Comparison of ENCODE assay signal across 13 cellular contexts in the genomic region with DNA sequence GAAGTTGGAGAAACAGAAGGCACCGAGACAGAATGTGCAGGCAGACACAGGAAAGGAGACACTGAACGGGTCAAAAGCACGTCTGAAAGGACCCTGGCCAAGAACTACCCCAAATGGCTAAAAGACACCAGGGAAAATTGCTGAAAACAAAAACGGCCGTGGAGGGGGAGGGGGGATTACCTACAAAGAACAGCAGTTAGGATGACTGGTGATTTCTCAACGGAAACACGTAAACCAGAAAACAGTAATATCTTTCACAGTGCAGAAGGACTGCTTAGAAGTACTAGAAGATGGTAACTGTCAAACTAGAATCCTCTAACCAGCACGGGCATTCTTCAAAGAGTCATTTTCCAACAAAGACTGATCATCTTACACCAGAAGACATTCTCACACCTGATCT.
A peak's percentile ranks its signal among the peaks of the same experiment; 100 is the strongest.
DNase-seq lines count a peak whose midpoint lies in the region; ATAC-seq and TF ChIP-seq lines count a peak whose summit lies in the region.
"Had no signal": no experiment of that assay in that cellular context is flagged by ENCODE, and none has a peak within 500 bp of the region (broad histone marks: within the 10 kb centered on the region; RNA-seq: fewer than 3 reads in every experiment).

No MANE protein-coding gene starts in this region.

- peaks cover 68% of the 10 kb centered on the region for H3K4me1 ChIP-seq in CD4-positive, CD25-positive, alpha-beta regulatory T cell (ENCODE audit: control insufficient read depth, insufficient read depth, low read length, poor library complexity, severe bottlenecking)
- peaks cover 35 to 74% of the 10 kb centered on the region in 2 experiments for H3K4me1 ChIP-seq in HCT116 (ENCODE audit: control insufficient read depth in 1 of 2, insufficient read depth in 2 of 2, low read length in 2 of 2)
- H3K4me1 ChIP-seq in left lung: peaks cover 0 to 92% of the 10 kb centered on the region in 2 donors

- H3K4me1 Mint-ChIP-seq in CD4-positive, CD25-positive, alpha-beta regulatory T cell: peaks cover 41 to 94% (median 73%) of the 10 kb centered on the region in 4 donors
- peaks cover 62 to 72% of the 10 kb centered on the region in 2 donors for H3K4me1 Mint-ChIP-seq in natural killer cell treated with Interleukin-12 subunit alpha and Interleukin-12 subunit beta and Interleukin-15 and Interleukin-18, amount 100 ng/mL, for 72 hours (ENCODE audit: low read depth in 2 of 2)

- no peak overlapping the region for H2AFZ ChIP-seq in HCT116 (ENCODE audit: low read depth, low read length, poor library complexity, severe bottlenecking)

- peaks cover 61% of the 10 kb centered on the region for H3K79me2 ChIP-seq in HCT116 (ENCODE audit: insufficient read depth, low read length)

- H3K9ac ChIP-seq in HCT116 (ENCODE audit: low read length): peak overlapping the region; percentile 50; the same call in 1 of the 2 replicates
- H3K9ac ChIP-seq: BLaER1 had no signal

- H3K36me3 Mint-ChIP-seq in CD4-positive, CD25-positive, alpha-beta regulatory T cell: peaks cover 23% of the 10 kb centered on the region
- peaks cover 0 to 19% of the 10 kb centered on the region in 2 donors for H3K36me3 Mint-ChIP-seq in activated naive CD4-positive, alpha-beta T cell treated with anti-CD3 and anti-CD28 coated beads, Interleukin-2, amount 50 U/mL, for 72 hours
- peaks cover 8% of the 10 kb centered on the region for H3K36me3 Mint-ChIP-seq in natural killer cell treated with Interleukin-12 subunit alpha and Interleukin-12 subunit beta and Interleukin-15 and Interleukin-18, amount 100 ng/mL, for 72 hours

- H3K4me2 ChIP-seq in HCT116 (ENCODE audit: low read length): peak overlapping the region; percentile 69

- peak overlapping the region; percentile 78 to 84 (median 81) for H3K4me3 Mint-ChIP-seq in CD4-positive, CD25-positive, alpha-beta regulatory T cell
- H3K4me3 Mint-ChIP-seq in natural killer cell treated with Interleukin-12 subunit alpha and Interleukin-12 subunit beta and Interleukin-15 and Interleukin-18, amount 100 ng/mL, for 72 hours: peak overlapping the region; percentile 73
- H3K4me3 Mint-ChIP-seq: H9; stimulated activated memory B cell treated with anti-CD40 and anti-IgM and Interleukin-4, amounts not matched to agents 10 μg/mL and 1 μg/mL and 100 μg/mL, for 72 hours had no signal

- H3K27me3 Mint-ChIP-seq in CD4-positive, CD25-positive, alpha-beta regulatory T cell: no peaks in the 10 kb centered on the region
- H3K27me3 Mint-ChIP-seq in natural killer cell treated with Interleukin-12 subunit alpha and Interleukin-12 subunit beta and Interleukin-15 and Interleukin-18, amount 100 ng/mL, for 72 hours: peaks cover 0 to 4% of the 10 kb centered on the region in 2 donors

- BruUV-seq in HCT116 (replicated peaks; lab: Mats Ljungman, UMichigan): no TSS peak

- CTCF ChIA-PET in HCT116 (lab: Charles Lee): no interaction called here

- peaks cover 0 to 14% (median 2%) of the 10 kb centered on the region in 7 donors for H3K9me3 Mint-ChIP-seq in CD4-positive, CD25-positive, alpha-beta regulatory T cell
- H3K9me3 Mint-ChIP-seq in activated naive CD4-positive, alpha-beta T cell treated with anti-CD3 and anti-CD28 coated beads, Interleukin-2, amount 50 U/mL, for 72 hours: peaks cover 0 to 4% of the 10 kb centered on the region in 2 donors
- peaks cover 4% of the 10 kb centered on the region for H3K9me3 Mint-ChIP-seq in natural killer cell treated with Interleukin-12 subunit alpha and Interleukin-12 subunit beta and Interleukin-15 and Interleukin-18, amount 100 ng/mL, for 72 hours

- H3K9me3 ChIP-seq in CD4-positive, CD25-positive, alpha-beta regulatory T cell (ENCODE audit: control insufficient read depth in 2 of 2, low read length in 2 of 2): peaks cover 0 to 3% of the 10 kb centered on the region in 2 experiments
- H3K9me3 ChIP-seq in HCT116 (ENCODE audit: control insufficient read depth in 1 of 2, insufficient read depth in 1 of 2, low read depth in 1 of 2, low read length in 2 of 2): no peaks in the 10 kb centered on the region
- no peaks in the 10 kb centered on the region for H3K9me3 ChIP-seq in left lung

- peak overlapping the region; percentile 83 for H3K4me3 ChIP-seq in CD4-positive, CD25-positive, alpha-beta regulatory T cell (ENCODE audit: low read depth, low read length)
- H3K4me3 ChIP-seq in HCT116 (replicated peaks in 1 of 2; ENCODE audit: low read depth in 1 of 2, low read length in 2 of 2) (no peak overlapping the region), left lung (no peak overlapping the region)
- H3K4me3 ChIP-seq: BLaER1 had no signal

- RAD21 ChIA-PET in HCT116 (lab: Charles Lee; ENCODE audit: low non-redundant PET in 1 of 2, low total read pairs in 2 of 2, uncharacterized antibody in 2 of 2, unreplicated experiment in 2 of 2): no interaction called here

- peak in 1 of 3 donors; percentile 60 for DNase-seq in CD4-positive, CD25-positive, alpha-beta regulatory T cell
- DNase-seq in HCT116 (ENCODE audit: low read depth, low spot score): no peak
- DNase-seq in activated naive CD4-positive, alpha-beta T cell treated with anti-CD3 and anti-CD28 coated beads, Interleukin-2, amount 50 U/mL, for 72 hours (ENCODE audit: low spot score in 2 of 2): no peak
- no peak for DNase-seq in natural killer cell treated with Interleukin-12 subunit alpha and Interleukin-12 subunit beta and Interleukin-15 and Interleukin-18, amount 100 ng/mL, for 72 hours (ENCODE audit: low spot score)
- DNase-seq in left lung: no peak
- DNase-seq in DMS79 (lab: John Stamatoyannopoulos, UW): no peak
- DNase-seq: aorta; H9; NCI-H2107; stimulated activated CD4-positive, alpha-beta T cell treated with anti-CD3 and anti-CD28 coated beads, Interleukin-2, amount 100 ng/mL, for 48 hours had no signal

- intact Hi-C loops in HCT116 (cut with micrococcal nuclease) (no loop called here), left lung (cut with DNase I) (no loop called here)

- no peak for ATAC-seq in CD4-positive, CD25-positive, alpha-beta regulatory T cell (ENCODE audit: low read depth in 2 of 2)
- ATAC-seq in HCT116 (no peak), left lung (no peak)
- ATAC-seq in activated naive CD4-positive, alpha-beta T cell treated with anti-CD3 and anti-CD28 coated beads, Interleukin-2, amount 50 U/mL, for 72 hours: peak; percentile 51 to 77
- ATAC-seq in natural killer cell treated with Interleukin-12 subunit alpha and Interleukin-12 subunit beta and Interleukin-15 and Interleukin-18, amount 100 ng/mL, for 72 hours: peak; percentile 59 to 63
- ATAC-seq in activated CD4-positive, CD25-positive, alpha-beta regulatory T cell treated with anti-CD3 and anti-CD28 coated beads, Interleukin-2, amount 50 U/mL, for 24 hours: no peak
- ATAC-seq: stimulated activated memory B cell treated with anti-CD40 and anti-IgM and Interleukin-4, amounts not matched to agents 10 μg/mL and 1 μg/mL and 100 μg/mL, for 72 hours had no signal

- no peaks in the 10 kb centered on the region for H4K20me1 ChIP-seq in HCT116 (ENCODE audit: insufficient read depth)

- POLR2A ChIA-PET in HCT116 (lab: Charles Lee): no interaction called here

- no peaks in the 10 kb centered on the region for H3K9me2 ChIP-seq in HCT116 (ENCODE audit: insufficient read depth)

- peaks cover 11% of the 10 kb centered on the region for H3K36me3 ChIP-seq in CD4-positive, CD25-positive, alpha-beta regulatory T cell (ENCODE audit: control insufficient read depth, insufficient read depth, low read length)
- H3K36me3 ChIP-seq in HCT116 (ENCODE audit: control insufficient read depth in 1 of 2, insufficient read depth in 2 of 2, low read length in 2 of 2) (no peaks in the 10 kb centered on the region), left lung (no peaks in the 10 kb centered on the region)

- TF ChIP-seq RAD21 in HCT116 (IDR thresholded peaks at IDR 0.05; ENCODE audit: low read depth): no peak

- TF ChIP-seq CTCF in HCT116 (IDR thresholded peaks at IDR 0.05 in 2 of 3, conservative IDR thresholded peaks at IDR 0.05 in 1 of 3; ENCODE audit: borderline replicate concordance in 1 of 3, insufficient read depth in 1 of 3, low read depth in 2 of 3, low read length in 2 of 3) (no peak), left lung (IDR thresholded peaks at IDR 0.05) (no peak)

- peak overlapping the region; percentile 84 to 91 (median 90) for H3K27ac Mint-ChIP-seq in CD4-positive, CD25-positive, alpha-beta regulatory T cell
- H3K27ac Mint-ChIP-seq in activated naive CD4-positive, alpha-beta T cell treated with anti-CD3 and anti-CD28 coated beads, Interleukin-2, amount 50 U/mL, for 72 hours: peak overlapping the region; percentile 65 to 92
- H3K27ac Mint-ChIP-seq in natural killer cell treated with Interleukin-12 subunit alpha and Interleukin-12 subunit beta and Interleukin-15 and Interleukin-18, amount 100 ng/mL, for 72 hours: peak overlapping the region; percentile 55 to 80
- H3K27ac Mint-ChIP-seq: H9 had no signal

- peak overlapping the region; percentile 44 for H3K27ac ChIP-seq in CD4-positive, CD25-positive, alpha-beta regulatory T cell (ENCODE audit: insufficient read depth, low read length, poor library complexity, severe bottlenecking)
- H3K27ac ChIP-seq in HCT116 (ENCODE audit: low read depth, low read length) (peak overlapping the region; percentile 63), left lung (peak overlapping the region in 1 of 2 donors; percentile 73)

- no peaks in the 10 kb centered on the region for H3K27me3 ChIP-seq in CD4-positive, CD25-positive, alpha-beta regulatory T cell (ENCODE audit: control insufficient read depth, insufficient read depth, low read length)
- H3K27me3 ChIP-seq in HCT116 (ENCODE audit: insufficient read depth, low read length) (no peaks in the 10 kb centered on the region), left lung (no peaks in the 10 kb centered on the region)
- H3K27me3 ChIP-seq: BLaER1 had no signal

- no peak for TF ChIP-seq POLR2A in HCT116 (IDR thresholded peaks at IDR 0.05; ENCODE audit: borderline replicate concordance, extremely low read depth, insufficient read depth, insufficient read length)

TF ChIP-seq in HCT116, 20 proteins besides CTCF, POLR2A, EP300 and RAD21 (continues in another document):
- TF ChIP-seq ZFX (IDR thresholded peaks at IDR 0.05) (no peak), SRF (IDR thresholded peaks at IDR 0.05; ENCODE audit: low read depth) (no peak), ATF3 (IDR thresholded peaks at IDR 0.05) (no peak), ZNF274 (IDR thresholded peaks at IDR 0.05; ENCODE audit: low read depth, low read length) (no peak), TCF7L2 (IDR thresholded peaks at IDR 0.05; ENCODE audit: borderline replicate concordance, extremely low read depth, insufficient read depth, insufficient read length) (no peak), YY1 (IDR thresholded peaks at IDR 0.05; ENCODE audit: extremely low read depth, insufficient replicate concordance, low read depth, low read length) (no peak), ELF1 (IDR thresholded peaks at IDR 0.05; ENCODE audit: borderline replicate concordance, low read depth) (no peak), EGR1 (IDR thresholded peaks at IDR 0.05; ENCODE audit: low read depth) (no peak)

Comparison
In these comparisons a context has a peak if more than half of its experiments do, and no peak if none do; other contexts are left out.
1. ATAC-seq: peak in activated naive CD4-positive, alpha-beta T cell treated with anti-CD3 and anti-CD28 coated beads, Interleukin-2, amount 50 U/mL, for 72 hours (2 of 2) and natural killer cell treated with Interleukin-12 subunit alpha and Interleukin-12 subunit beta and Interleukin-15 and Interleukin-18, amount 100 ng/mL, for 72 hours (2 of 2); none in CD4-positive, CD25-positive, alpha-beta regulatory T cell (0 of 2), HCT116 (single experiment), left lung (single experiment) and activated CD4-positive, CD25-positive, alpha-beta regulatory T cell treated with anti-CD3 and anti-CD28 coated beads, Interleukin-2, amount 50 U/mL, for 24 hours (0 of 2).
2. Peak in every context shown above with its lines, with median percentiles within 50 percentile points of each other: H3K27ac Mint-ChIP-seq.